ENCODE assay signal across 13 cellular contexts in genomic region chr20:47532002-47532401, GRCh38.
"Had no signal": no experiment of that assay in that cellular context is flagged by ENCODE, and none has a peak within 500 bp of the region (broad histone marks: within the 10 kb centered on the region; RNA-seq: fewer than 3 reads in every experiment).

No MANE protein-coding gene starts in this region.

- H3K36me3 ChIP-seq: pancreas had no signal

- H3K4me3 Mint-ChIP-seq: activated naive CD4-positive, alpha-beta T cell treated with anti-CD3 and anti-CD28 coated beads, Interleukin-2, amount 10 ng/mL, durations not matched to agents 7 days and 5 days; neural progenitor cell had no signal

- H3K4me3 ChIP-seq: neural progenitor cell, pancreas, smooth muscle cell, tibial nerve had no signal

- H3K27ac ChIP-seq: neural progenitor cell, pancreas, tibial nerve had no signal

- DNase-seq: activated CD4-positive, alpha-beta T cell treated with anti-CD3 and anti-CD28 coated beads, Interleukin-2, amount 50 U/mL, for 4 hours; activated naive CD4-positive, alpha-beta T cell treated with anti-CD3 and anti-CD28 coated beads, Interleukin-2, amount 10 ng/mL, durations not matched to agents 7 days and 5 days; effector CD4-positive, alpha-beta T cell; kidney; pancreas; stimulated activated CD4-positive, alpha-beta T cell treated with anti-CD3 and anti-CD28 coated beads, Interleukin-4, amount 100 ng/mL, for 1 hour; substantia nigra; SW 1271; T1000 had no signal

- H3K27ac Mint-ChIP-seq: activated naive CD4-positive, alpha-beta T cell treated with anti-CD3 and anti-CD28 coated beads, Interleukin-2, amount 10 ng/mL, durations not matched to agents 7 days and 5 days; neural progenitor cell had no signal

- H3K27me3 ChIP-seq: neural progenitor cell, pancreas, tibial nerve had no signal

- H3K4me1 ChIP-seq: neural progenitor cell, pancreas had no signal

- H2AFZ ChIP-seq: neural progenitor cell had no signal

- H3K4me2 ChIP-seq: neural progenitor cell, smooth muscle cell had no signal

- H3K27me3 Mint-ChIP-seq: activated naive CD4-positive, alpha-beta T cell treated with anti-CD3 and anti-CD28 coated beads, Interleukin-2, amount 10 ng/mL, durations not matched to agents 7 days and 5 days had no signal

- ATAC-seq: pancreas, sciatic nerve had no signal
